24 cellular contexts compared by ENCODE assay signal in the genomic region with DNA sequence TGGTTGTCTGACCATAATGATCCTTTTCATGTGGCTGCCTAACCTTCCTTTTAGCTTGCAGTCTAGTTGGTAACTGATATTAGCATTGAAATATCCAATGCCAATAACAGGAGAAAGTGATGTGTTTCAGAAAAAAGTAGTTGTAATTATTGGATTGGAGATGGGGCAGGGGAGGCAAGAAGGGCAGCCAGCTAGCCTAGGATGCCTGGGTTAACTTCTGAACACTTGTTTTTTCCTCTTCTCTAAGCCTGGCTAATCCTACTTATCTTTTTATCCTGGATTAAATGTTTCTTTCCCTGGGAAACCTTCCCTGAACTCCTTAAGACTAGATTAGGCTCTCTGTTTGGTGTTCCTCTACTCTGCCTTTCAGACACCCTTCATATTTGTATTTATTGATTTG.
DNase-seq lines count a peak whose midpoint lies in the region; ATAC-seq, FAIRE-seq and TF ChIP-seq lines count a peak whose summit lies in the region.
"Had no signal": no experiment of that assay in that cellular context is flagged by ENCODE, and none has a peak within 500 bp of the region (broad histone marks: within the 10 kb centered on the region; RNA-seq: fewer than 3 reads in every experiment).

No MANE protein-coding gene starts in this region.

- H3K27ac ChIP-seq in lower lobe of right lung, result no peak overlapping the region
- H3K27ac ChIP-seq: A549; BLaER1 treated with 17β-estradiol and CSF1 and Interleukin-3, amounts not matched to agents 10 nM and 100 nM had no signal

- no peaks in the 10 kb centered on the region for H3K36me3 Mint-ChIP-seq in nephron (ENCODE audit: low read depth)
- H3K36me3 Mint-ChIP-seq: CD14-positive monocyte; CD8-positive, alpha-beta memory T cell had no signal

- TF ChIP-seq CTCF in D721Med (IDR thresholded peaks at IDR 0.05; ENCODE audit: insufficient read depth, missing control alignments), result no peak
- no peak for TF ChIP-seq CTCF in nephron (IDR thresholded peaks at IDR 0.05; ENCODE audit: unreplicated experiment in 3 of 3)
- TF ChIP-seq CTCF in retinal pigment epithelial cell (conservative IDR thresholded peaks at IDR 0.05; ENCODE audit: low read depth, low read length), result no peak
- TF ChIP-seq CTCF in lower lobe of right lung (IDR thresholded peaks at IDR 0.05), result no peak

- peaks cover 9% of the 10 kb centered on the region for H3K9me3 Mint-ChIP-seq in nephron
- H3K9me3 Mint-ChIP-seq: CD14-positive monocyte; CD4-positive, alpha-beta T cell; CD8-positive, alpha-beta memory T cell had no signal

- H3K4me3 Mint-ChIP-seq in nephron, result no peak overlapping the region
- H3K4me3 Mint-ChIP-seq: CD14-positive monocyte; CD4-positive, alpha-beta T cell; CD8-positive, alpha-beta memory T cell had no signal

- H3K27ac Mint-ChIP-seq in nephron, result peak overlapping the region in 2 of 3 experiments; percentile 35 to 42
- H3K27ac Mint-ChIP-seq: CD14-positive monocyte; CD4-positive, alpha-beta T cell; CD8-positive, alpha-beta memory T cell had no signal

- H3K36me3 ChIP-seq in lower lobe of right lung, result no peaks in the 10 kb centered on the region
- H3K36me3 ChIP-seq: BE2C; BLaER1 treated with 17β-estradiol and CSF1 and Interleukin-3, amounts not matched to agents 10 nM and 100 nM had no signal

- DNase-seq in D721Med (ENCODE audit: insufficient read length, low spot score) (peak; percentile 37), NCI-H82 (lab: John Stamatoyannopoulos, UW) (peak; percentile 91), retinal pigment epithelial cell (ENCODE audit: low read depth) (peak; percentile 28), NCI-H146 treated with DMSO at 0.1 percent for 48 hours (lab: John Stamatoyannopoulos, UW; ENCODE audit: unreplicated experiment) (no peak), lower lobe of right lung (no peak)
- DNase-seq: 8988T; ACHN; AML-193; BE2C; CD4-positive, alpha-beta T cell; CD8-positive, alpha-beta memory T cell; DMS153; DND-41; H7; HCEC 1CT had no signal

- peaks cover 17% of the 10 kb centered on the region for H3K4me1 Mint-ChIP-seq in nephron
- H3K4me1 Mint-ChIP-seq: CD14-positive monocyte; CD8-positive, alpha-beta memory T cell had no signal

- ATAC-seq in GM18519 (IDR thresholded peaks at IDR 0.05; ENCODE audit: low FRiP score, unreplicated experiment) (no peak), lower lobe of right lung (no peak)
- ATAC-seq: A549 had no signal

- intact Hi-C loops in lower lobe of right lung (cut with DNase I), result loop anchor here (10.0 kb wide), 1 partner anchor 63 kb away; no protein-coding TSS in a partner anchor

- no peaks in the 10 kb centered on the region for H3K27me3 Mint-ChIP-seq in nephron (ENCODE audit: low read depth)
- H3K27me3 Mint-ChIP-seq: CD4-positive, alpha-beta T cell had no signal

- no peaks in the 10 kb centered on the region for H3K9me3 ChIP-seq in lower lobe of right lung
- H3K9me3 ChIP-seq: A549; BE2C; BLaER1 treated with 17β-estradiol and CSF1 and Interleukin-3, amounts not matched to agents 10 nM and 100 nM had no signal

- H3K4me1 ChIP-seq in lower lobe of right lung, result no peaks in the 10 kb centered on the region
- H3K4me1 ChIP-seq: A549; BE2C; BLaER1 treated with 17β-estradiol and CSF1 and Interleukin-3, amounts not matched to agents 10 nM and 100 nM had no signal

- H3K4me3 ChIP-seq in retinal pigment epithelial cell (ENCODE audit: low read length) (no peak overlapping the region), lower lobe of right lung (no peak overlapping the region)
- H3K4me3 ChIP-seq: A549; BLaER1 treated with 17β-estradiol and CSF1 and Interleukin-3, amounts not matched to agents 10 nM and 100 nM had no signal

- H3K27me3 ChIP-seq in lower lobe of right lung (ENCODE audit: low read depth), result no peaks in the 10 kb centered on the region
- H3K27me3 ChIP-seq: BE2C; BLaER1 treated with 17β-estradiol and CSF1 and Interleukin-3, amounts not matched to agents 10 nM and 100 nM had no signal

- FAIRE-seq in D721Med (lab: Jason Lieb, UNC), result peak; percentile 90
- FAIRE-seq: A549, G401.6, GM12892, GM19239, H1 had no signal

Comparison
In these comparisons a context has a peak if more than half of its experiments do, and no peak if none do; other contexts are left out.
1. DNase-seq: peak in D721Med (single experiment), NCI-H82 (single experiment) and retinal pigment epithelial cell (single experiment); none in NCI-H146 treated with DMSO at 0.1 percent for 48 hours (single experiment) and lower lobe of right lung (single experiment).